34 cellular contexts compared by ENCODE assay signal in genomic region chr5:171898879-171899278, GRCh38.
"Had no signal": no experiment of that assay in that cellular context is flagged by ENCODE, and none has a peak within 500 bp of the region (broad histone marks: within the 10 kb centered on the region; RNA-seq: fewer than 3 reads in every experiment).

No MANE protein-coding gene starts in this region.

- H3K27me3 ChIP-seq: MG63 had no signal

- H3K27ac ChIP-seq: KMS-11 had no signal

- H3K4me3 ChIP-seq: MG63 had no signal

- H3K9ac ChIP-seq: KMS-11 had no signal

- H3K9me3 ChIP-seq: MG63 had no signal

- H3K4me2 ChIP-seq: KMS-11 had no signal

- DNase-seq: Karpas-422, Kasumi-1, KG1, MG63, MM.1S, MV-4-11, NCI-H1048, NCI-H1092, NCI-H1092 treated with DMSO at 0.1 percent for 48 hours, NCI-H1105, NCI-H1105 treated with DMSO at 0.1 percent for 48 hours, NCI-H1417, NCI-H1417 treated with DMSO at 0.1 percent for 48 hours, NCI-H1436, NCI-H1436 treated with DMSO at 0.1 percent for 48 hours, NCI-H146, NCI-H1694, NCI-H1694 treated with DMSO at 0.1 percent for 48 hours, NCI-H187, NCI-H187 treated with DMSO at 0.1 percent for 48 hours, NCI-H1930, NCI-H2029, NCI-H2029 treated with DMSO at 0.1 percent for 48 hours, NCI-H2081, NCI-H2081 treated with DMSO at 0.1 percent for 48 hours, NCI-H2107, NCI-H2171, NCI-H2171 treated with DMSO at 0.1 percent for 48 hours, NCI-H2227 treated with DMSO at 0.1 percent for 48 hours, NCI-H226, NCI-H345, NCI-H446, NCI-H446 treated with DMSO at 0.1 percent for 48 hours had no signal
